ENCODE assay signal across 35 cellular contexts in the genomic region with DNA sequence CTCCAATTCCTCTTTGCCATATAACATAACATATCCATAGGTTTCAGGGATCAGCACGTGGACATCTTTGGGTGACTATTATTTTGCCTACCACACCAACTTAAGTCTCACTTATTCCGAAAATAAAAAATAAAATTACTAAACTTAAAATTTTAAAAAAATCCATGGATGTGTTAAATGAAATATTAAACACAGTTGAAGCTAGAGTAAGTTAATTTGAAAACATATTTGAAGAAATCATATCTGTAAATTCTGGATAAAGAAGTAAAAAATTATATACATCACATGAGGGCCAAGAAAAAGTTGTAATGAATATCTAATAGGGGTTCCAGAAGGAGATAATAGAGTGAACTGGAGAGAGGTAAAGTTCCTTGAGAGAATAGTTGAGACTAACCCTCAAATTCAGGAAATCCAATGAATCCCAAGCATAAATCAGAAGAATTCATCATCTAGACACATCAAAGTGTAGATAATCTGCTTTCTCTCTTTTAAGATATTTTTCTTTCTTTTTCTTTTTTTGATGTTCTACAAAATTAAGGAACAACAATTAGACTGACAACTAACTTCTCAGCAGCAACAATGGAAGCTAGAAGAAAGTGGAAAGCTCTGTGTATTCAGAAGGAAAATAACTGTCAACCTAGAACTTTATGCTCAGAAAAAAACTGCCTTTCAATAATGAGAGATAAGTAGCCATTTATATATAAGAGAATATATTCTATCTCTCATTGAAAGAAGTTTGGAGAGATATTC.
"Had no signal": no experiment of that assay in that cellular context is flagged by ENCODE, and none has a peak within 500 bp of the region (broad histone marks: within the 10 kb centered on the region; RNA-seq: fewer than 3 reads in every experiment).

No MANE protein-coding gene starts in this region.

- H3K4me3 Mint-ChIP-seq: activated CD4-positive, alpha-beta memory T cell treated with anti-CD3 and anti-CD28 coated beads, Interleukin-2, amount 10 ng/mL, durations not matched to agents 7 days and 5 days; activated CD4-positive, alpha-beta T cell treated with anti-CD3 and anti-CD28 coated beads, Interleukin-2, amount 10 ng/mL, durations not matched to agents 7 days and 5 days; activated naive CD4-positive, alpha-beta T cell treated with anti-CD3 and anti-CD28 coated beads, Interleukin-2, amount 10 ng/mL, durations not matched to agents 7 days and 5 days; activated naive CD8-positive, alpha-beta T cell treated with anti-CD3 and anti-CD28 coated beads, Interleukin-2, amount 10 ng/mL, durations not matched to agents 7 days and 5 days; activated T-cell treated with anti-CD3 and anti-CD28 coated beads, Interleukin-2, amount 50 U/mL, for 24 hours; activated T-cell treated with anti-CD3 and anti-CD28 coated beads, Interleukin-2, amount 50 U/mL, for 72 hours; brain; T-helper 17 cell; T-helper 2 cell treated with Interferon-gamma antibody and Interleukin-4, amounts not matched to agents 5 μg/mL and 100 μg/mL, for 36 hours had no signal

- H3K36me3 Mint-ChIP-seq: activated naive CD4-positive, alpha-beta T cell treated with anti-CD3 and anti-CD28 coated beads, Interleukin-2, amount 10 ng/mL, durations not matched to agents 7 days and 5 days; activated naive CD8-positive, alpha-beta T cell treated with anti-CD3 and anti-CD28 coated beads, Interleukin-2, amount 10 ng/mL, durations not matched to agents 7 days and 5 days; brain had no signal

- H3K27ac Mint-ChIP-seq: activated CD4-positive, alpha-beta memory T cell treated with anti-CD3 and anti-CD28 coated beads, Interleukin-2, amount 10 ng/mL, durations not matched to agents 7 days and 5 days; activated CD4-positive, alpha-beta T cell treated with anti-CD3 and anti-CD28 coated beads, Interleukin-2, amount 10 ng/mL, durations not matched to agents 7 days and 5 days; activated naive CD4-positive, alpha-beta T cell treated with anti-CD3 and anti-CD28 coated beads, Interleukin-2, amount 10 ng/mL, durations not matched to agents 7 days and 5 days; activated naive CD4-positive, alpha-beta T cell treated with anti-CD3 and anti-CD28 coated beads, Interleukin-2, amount 50 U/mL, for 72 hours; activated naive CD8-positive, alpha-beta T cell treated with anti-CD3 and anti-CD28 coated beads, Interleukin-2, amount 10 ng/mL, durations not matched to agents 7 days and 5 days; activated T-cell treated with anti-CD3 and anti-CD28 coated beads, Interleukin-2, amount 50 U/mL, for 24 hours; activated T-cell treated with anti-CD3 and anti-CD28 coated beads, Interleukin-2, amount 50 U/mL, for 72 hours; brain; T-helper 17 cell; T-helper 2 cell treated with Interferon-gamma antibody and Interleukin-4, amounts not matched to agents 5 μg/mL and 100 μg/mL, for 36 hours had no signal

- DNase-seq: activated CD4-positive, alpha-beta memory T cell treated with anti-CD3 and anti-CD28 coated beads, Interleukin-2, amount 10 ng/mL, durations not matched to agents 7 days and 5 days; activated CD4-positive, alpha-beta T cell treated with anti-CD3 and anti-CD28 coated beads for 1 hour; activated CD4-positive, alpha-beta T cell treated with anti-CD3 and anti-CD28 coated beads for 4 hours; activated CD4-positive, alpha-beta T cell treated with anti-CD3 and anti-CD28 coated beads, Interleukin-2, amount 10 ng/mL, durations not matched to agents 7 days and 5 days; activated CD4-positive, alpha-beta T cell treated with anti-CD3 and anti-CD28 coated beads, Interleukin-2, amount 50 U/mL, for 4 hours; activated CD4-positive, CD25-positive, alpha-beta regulatory T cell; activated CD8-positive, alpha-beta memory T cell treated with anti-CD3 and anti-CD28 coated beads, Interleukin-2, amount 50 U/mL, for 48 hours; activated gamma-delta T cell; activated naive CD4-positive, alpha-beta T cell; activated naive CD4-positive, alpha-beta T cell treated with anti-CD3 and anti-CD28 coated beads, Interleukin-2, amount 10 ng/mL, durations not matched to agents 7 days and 5 days; activated naive CD8-positive, alpha-beta T cell treated with anti-CD3 and anti-CD28 coated beads, Interleukin-2, amount 10 ng/mL, durations not matched to agents 7 days and 5 days; activated T-cell treated with anti-CD3 and anti-CD28 coated beads for 4 hours; activated T-cell treated with anti-CD3 and anti-CD28 coated beads, Interleukin-2, amount 50 U/mL, for 24 hours; activated T-cell treated with anti-CD3 and anti-CD28 coated beads, Interleukin-2, amount 50 U/mL, for 72 hours; central memory CD4-positive, alpha-beta T cell; cerebellar nuclear complex; colonic mucosa; effector CD8-positive, alpha-beta T cell; foreskin fibroblast; glutamatergic neuron; heart left ventricle; T-helper 1 cell; T-helper 17 cell; T1000; WERI-Rb-1 had no signal

- H3K4me1 ChIP-seq: ascending aorta, breast epithelium, colonic mucosa, heart left ventricle had no signal

- ATAC-seq: activated naive CD4-positive, alpha-beta T cell treated with anti-CD3 and anti-CD28 coated beads, Interleukin-2, amount 50 U/mL, for 72 hours; activated T-cell treated with anti-CD3 and anti-CD28 coated beads, Interleukin-2, amount 50 U/mL, for 72 hours; heart left ventricle; T-helper 17 cell had no signal

- H3K36me3 ChIP-seq: ascending aorta, breast epithelium, cardiac muscle cell, colonic mucosa, heart left ventricle, WERI-Rb-1 had no signal

- H3K4me3 ChIP-seq: ascending aorta, breast epithelium, cardiac muscle cell, colonic mucosa, heart left ventricle had no signal

- FAIRE-seq: endometrium, endothelial cell of umbilical vein, frontal cortex had no signal

- H3K9me3 ChIP-seq: breast epithelium, colonic mucosa had no signal

- H3K27ac ChIP-seq: ascending aorta, breast epithelium, cardiac muscle cell, colonic mucosa, epithelial cell of prostate, heart left ventricle, WERI-Rb-1 had no signal

- H3K4me1 Mint-ChIP-seq: activated CD4-positive, alpha-beta memory T cell treated with anti-CD3 and anti-CD28 coated beads, Interleukin-2, amount 10 ng/mL, durations not matched to agents 7 days and 5 days; activated CD4-positive, alpha-beta T cell treated with anti-CD3 and anti-CD28 coated beads, Interleukin-2, amount 10 ng/mL, durations not matched to agents 7 days and 5 days; activated naive CD4-positive, alpha-beta T cell treated with anti-CD3 and anti-CD28 coated beads, Interleukin-2, amount 10 ng/mL, durations not matched to agents 7 days and 5 days; brain had no signal

- H3K27me3 ChIP-seq: ascending aorta, breast epithelium, cardiac muscle cell, colonic mucosa, heart left ventricle had no signal
